Comparison of ENCODE assay signal across 13 cellular contexts in genomic region chr19:38690832-38691231, GRCh38. TPM values are rescaled to one million over a fixed set of nuclear protein-coding genes. Genes with fewer than 3 reads are reported as not detected.
DNase-seq lines count a peak whose midpoint lies in the region; ATAC-seq and TF ChIP-seq lines count a peak whose summit lies in the region.
"Had no signal": no experiment of that assay in that cellular context is flagged by ENCODE, and none has a peak within 500 bp of the region (broad histone marks: within the 10 kb centered on the region; RNA-seq: fewer than 3 reads in every experiment).

No MANE protein-coding gene starts in this region.

- peaks cover 31% of the 10 kb centered on the region for H3K36me3 Mint-ChIP-seq in effector memory CD8-positive, alpha-beta T cell (ENCODE audit: insufficient read depth)
- H3K36me3 Mint-ChIP-seq in neural progenitor cell: peaks cover 10% of the 10 kb centered on the region

- intact Hi-C loops in heart right ventricle (cut with DNase I): loop anchor here in 2 of 10 donors (5.0 kb wide), 1 partner anchor 39 kb away; no protein-coding TSS in a partner anchor
- intact Hi-C loops in Right ventricle myocardium superior (cut with DNase I): no loop called here
- intact Hi-C loops in vagina (cut with DNase I): loop anchor here (5.0 kb wide), 1 partner anchor 34 kb away; no protein-coding TSS in a partner anchor

- peaks cover 0 to 36% (median 4%) of the 10 kb centered on the region in 9 donors for H3K36me3 ChIP-seq in heart right ventricle
- H3K36me3 ChIP-seq in neural progenitor cell: no peaks in the 10 kb centered on the region
- H3K36me3 ChIP-seq in vagina: no peaks in the 10 kb centered on the region

- H3K9me3 ChIP-seq in heart right ventricle: no peaks in the 10 kb centered on the region
- no peaks in the 10 kb centered on the region for H3K9me3 ChIP-seq in neural progenitor cell (ENCODE audit: low read depth)
- H3K9me3 ChIP-seq in vagina: no peaks in the 10 kb centered on the region

- peaks cover 60 to 75% of the 10 kb centered on the region in 2 donors for H3K4me1 Mint-ChIP-seq in effector memory CD8-positive, alpha-beta T cell (ENCODE audit: low read depth in 2 of 2)
- peaks cover 58% of the 10 kb centered on the region for H3K4me1 Mint-ChIP-seq in neural progenitor cell

- TF ChIP-seq POLR2A in vagina (IDR thresholded peaks at IDR 0.05): no peak

- 87 to 89% methylated on average over 7 of the region's 7 CpGs for WGBS in heart right ventricle, 2 donors

- no peak overlapping the region for H3K9ac ChIP-seq in neural progenitor cell

- H3K4me1 ChIP-seq in heart right ventricle (peaks cover 51 to 99% (median 91%) of the 10 kb centered on the region in 9 donors), neural progenitor cell (peaks cover 39% of the 10 kb centered on the region), vagina (peaks cover 85% of the 10 kb centered on the region)

- ATAC-seq in heart right ventricle: no peak
- ATAC-seq in Right ventricle myocardium superior (ENCODE audit: poor library complexity): no peak
- no peak for ATAC-seq in effector memory CD8-positive, alpha-beta T cell (replicated peaks)
- ATAC-seq in HG02970 (IDR thresholded peaks at IDR 0.05; ENCODE audit: low FRiP score, unreplicated experiment): no peak

- no peaks in the 10 kb centered on the region for H3K9me3 Mint-ChIP-seq in effector memory CD8-positive, alpha-beta T cell
- H3K9me3 Mint-ChIP-seq in neural progenitor cell: peaks cover 2% of the 10 kb centered on the region
- H3K9me3 Mint-ChIP-seq: activated CD4-positive, alpha-beta T cell treated with anti-CD3 and anti-CD28 coated beads, Interleukin-2, amount 10 ng/mL, durations not matched to agents 7 days and 5 days had no signal

- H3K27ac ChIP-seq in heart right ventricle: peak overlapping the region; percentile 19 to 95 (median 90)
- H3K27ac ChIP-seq in neural progenitor cell: no peak overlapping the region
- peak overlapping the region; percentile 98 for H3K27ac ChIP-seq in vagina

- TF ChIP-seq CTCF in heart right ventricle (IDR thresholded peaks at IDR 0.05): no peak
- no peak for TF ChIP-seq CTCF in neural progenitor cell (IDR thresholded peaks at IDR 0.05)
- no peak for TF ChIP-seq CTCF in vagina (IDR thresholded peaks at IDR 0.05)

- H3F3A ChIP-seq in neural progenitor cell (ENCODE audit: low read depth): peaks cover 38% of the 10 kb centered on the region

- H3K27me3 Mint-ChIP-seq in effector memory CD8-positive, alpha-beta T cell: no peaks in the 10 kb centered on the region
- peaks cover 6% of the 10 kb centered on the region for H3K27me3 Mint-ChIP-seq in neural progenitor cell (ENCODE audit: insufficient read depth, low read depth)
- H3K27me3 Mint-ChIP-seq: activated CD4-positive, alpha-beta T cell treated with anti-CD3 and anti-CD28 coated beads, Interleukin-2, amount 10 ng/mL, durations not matched to agents 7 days and 5 days; activated naive CD8-positive, alpha-beta T cell had no signal

- peaks cover 84% of the 10 kb centered on the region for H4K20me1 ChIP-seq in neural progenitor cell (ENCODE audit: low read depth)

- DNase-seq in heart right ventricle (no peak), Right ventricle myocardium superior (no peak), neural progenitor cell (ENCODE audit: low spot score) (no peak), vagina (ENCODE audit: extremely low spot score in 2 of 2) (no peak), inferior parietal cortex (ENCODE audit: extremely low spot score) (no peak)
- DNase-seq in effector memory CD8-positive, alpha-beta T cell: no peak
- DNase-seq in stimulated activated CD4-positive, alpha-beta T cell treated with anti-CD3 and anti-CD28 coated beads, Interleukin-2, amount 100 ng/mL, for 24 hours: no peak
- DNase-seq: activated CD4-positive, alpha-beta T cell treated with anti-CD3 and anti-CD28 coated beads, Interleukin-2, amount 10 ng/mL, durations not matched to agents 7 days and 5 days; effector CD8-positive, alpha-beta T cell; NCI-H446 treated with DMSO at 0.1 percent for 48 hours; SIG-M5 had no signal

- no peak overlapping the region for H2AFZ ChIP-seq in neural progenitor cell (replicated peaks)

- H3K27ac Mint-ChIP-seq in effector memory CD8-positive, alpha-beta T cell: peak overlapping the region; percentile 90 to 93
- peak overlapping the region; percentile 50 for H3K27ac Mint-ChIP-seq in neural progenitor cell
- H3K27ac Mint-ChIP-seq: activated CD4-positive, alpha-beta T cell treated with anti-CD3 and anti-CD28 coated beads, Interleukin-2, amount 10 ng/mL, durations not matched to agents 7 days and 5 days; activated naive CD8-positive, alpha-beta T cell had no signal

- H3K27me3 ChIP-seq in heart right ventricle: no peaks in the 10 kb centered on the region
- H3K27me3 ChIP-seq in neural progenitor cell: no peaks in the 10 kb centered on the region
- H3K27me3 ChIP-seq in vagina: no peaks in the 10 kb centered on the region

- peak overlapping the region in 1 of 2 donors; percentile 40 for H3K4me3 Mint-ChIP-seq in effector memory CD8-positive, alpha-beta T cell
- no peak overlapping the region for H3K4me3 Mint-ChIP-seq in neural progenitor cell
- H3K4me3 Mint-ChIP-seq: activated CD4-positive, alpha-beta T cell treated with anti-CD3 and anti-CD28 coated beads, Interleukin-2, amount 10 ng/mL, durations not matched to agents 7 days and 5 days; activated naive CD8-positive, alpha-beta T cell had no signal

- H3K79me2 ChIP-seq in neural progenitor cell (ENCODE audit: low read depth): peaks cover 88% of the 10 kb centered on the region

- H3K4me3 ChIP-seq in heart right ventricle: no peak overlapping the region
- no peak overlapping the region for H3K4me3 ChIP-seq in neural progenitor cell
- no peak overlapping the region for H3K4me3 ChIP-seq in vagina

- no peak overlapping the region for H3K4me2 ChIP-seq in neural progenitor cell

RNA-seq across cellular contexts. Expression of gene ACTN4, which starts 43.4 kb away (rescaled TPM):
- total RNA-seq in heart right ventricle (100 to 1,000 TPM; 129 to 291 (median 149) TPM), Right ventricle myocardium superior (125 TPM), neural progenitor cell (ENCODE audit: low replicate concordance) (127 and 233 TPM in 2 replicates), vagina (513 TPM)
- polyA plus RNA-seq in heart right ventricle: 100 to 1,000 TPM in 1 of 2 donors, 10 to 100 TPM in 1; 92.4 to 189 TPM

RNA-seq across cellular contexts. Expression of gene CAPN12, which starts 53.4 kb away (rescaled TPM):
- total RNA-seq in heart right ventricle (1 to 10 TPM in 2 of 10 donors, under 1 TPM in 8; 0.15 to 1.5 (median 0.59) TPM), Right ventricle myocardium superior (not detected), neural progenitor cell (ENCODE audit: low replicate concordance) (1.0 and 4.9 TPM in 2 replicates), vagina (9.6 TPM)
- 1 to 10 TPM; 1.1 to 3.6 TPM for polyA plus RNA-seq in heart right ventricle
